ENCODE assay signal across 8 cellular contexts in the genomic region with DNA sequence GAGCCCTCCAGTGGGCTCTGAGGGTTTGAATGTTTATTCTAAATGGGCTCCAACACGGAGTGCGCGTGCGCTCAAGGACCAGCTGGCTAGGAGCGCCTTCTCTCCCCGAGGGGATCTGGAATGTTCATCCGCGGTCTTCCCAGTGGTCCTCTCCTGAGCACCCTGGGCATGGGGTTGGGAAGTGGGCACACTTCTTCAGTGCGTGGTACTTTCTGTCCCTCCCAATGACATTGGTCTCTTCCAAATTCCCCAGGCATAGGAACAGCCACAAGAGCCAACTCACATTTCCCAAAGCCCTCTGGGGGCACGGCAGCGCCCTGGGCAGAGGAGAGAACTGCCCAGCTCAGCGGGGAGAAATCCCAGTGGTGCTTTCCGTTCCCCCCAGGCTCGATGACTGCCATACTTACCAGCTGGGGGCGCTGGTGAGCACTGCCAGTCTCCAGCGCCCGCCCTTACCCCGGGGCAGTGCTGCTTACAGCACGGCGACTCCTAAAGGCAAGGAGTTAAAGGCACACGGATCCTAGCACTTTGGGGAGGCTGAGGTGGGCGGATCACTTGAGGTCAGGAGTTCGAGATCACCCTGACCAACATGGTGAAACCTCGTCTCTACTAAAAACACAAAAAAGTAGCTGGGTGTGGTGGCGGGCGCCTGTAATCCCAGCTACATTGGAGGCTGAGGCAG. TPM values are rescaled to one million over a fixed set of nuclear protein-coding genes. Genes with fewer than 3 reads are reported as not detected.
DNase-seq lines count a peak whose midpoint lies in the region; ATAC-seq and TF ChIP-seq lines count a peak whose summit lies in the region.

No MANE protein-coding gene starts in this region.

- 0 out of 2 replicates have a peak, but pooled peaks cover 3% of the 10 kb centered on the region for H3F3A ChIP-seq in PC-9 (ENCODE audit: insufficient read depth, low read depth)
- H3F3A ChIP-seq in neural progenitor cell (ENCODE audit: low read depth), result peaks cover 23% of the 10 kb centered on the region

- no TSS peak for BruUV-seq in PC-9 (replicated peaks; lab: Mats Ljungman, UMichigan)

- ATAC-seq in GM18502 (IDR thresholded peaks at IDR 0.05; ENCODE audit: poor library complexity, unreplicated experiment) (no peak), HG03097 (IDR thresholded peaks at IDR 0.05; ENCODE audit: low FRiP score, unreplicated experiment) (no peak)

- H4K20me1 ChIP-seq in PC-9 (ENCODE audit: insufficient read depth) (no peaks in the 10 kb centered on the region), neural progenitor cell (ENCODE audit: low read depth) (no peaks in the 10 kb centered on the region)

- TF ChIP-seq CTCF in GM12874 (IDR thresholded peaks at IDR 0.05; ENCODE audit: insufficient read depth, low read depth, low read length) (peak; percentile 81), PC-9 (conservative IDR thresholded peaks at IDR 0.05) (peak; percentile 71), neural progenitor cell (IDR thresholded peaks at IDR 0.05) (peak; percentile 77)

- H3K4me2 ChIP-seq in PC-9 (no peak overlapping the region), neural progenitor cell (peak overlapping the region; percentile 61)

- peak overlapping the region; percentile 78 for H3K4me3 Mint-ChIP-seq in neural progenitor cell

- no peaks in the 10 kb centered on the region for H3K36me3 Mint-ChIP-seq in neural progenitor cell

- DNase-seq in PC-9, result peak in 1 of 2 experiments; percentile 83
- peak; percentile 36 for DNase-seq in activated T-helper 9 cell treated with anti-CD3 and anti-CD28 coated beads, Interleukin-2, amount 50 U/mL, for 16 hours (ENCODE audit: low read depth)
- peak; percentile 32 for DNase-seq in foreskin melanocyte
- DNase-seq in neural progenitor cell (ENCODE audit: low spot score), result peak; percentile 85
- DNase-seq in stromal cell of bone marrow (ENCODE audit: low read depth), result peak; percentile 14

- peaks cover 2% of the 10 kb centered on the region for H3K9me3 Mint-ChIP-seq in neural progenitor cell

- H3K4me3 ChIP-seq in PC-9 (no peak overlapping the region), neural progenitor cell (peak overlapping the region; percentile 14)

- H3K36me3 ChIP-seq in PC-9 (ENCODE audit: low read depth) (no peaks in the 10 kb centered on the region), neural progenitor cell (no peaks in the 10 kb centered on the region)

- no peaks in the 10 kb centered on the region for H3K9me3 ChIP-seq in PC-9 (ENCODE audit: insufficient read depth, low read depth)
- H3K9me3 ChIP-seq in neural progenitor cell (ENCODE audit: low read depth), result no peaks in the 10 kb centered on the region

- no peaks in the 10 kb centered on the region for H3K79me2 ChIP-seq in PC-9 (ENCODE audit: low read depth)
- no peaks in the 10 kb centered on the region for H3K79me2 ChIP-seq in neural progenitor cell (ENCODE audit: low read depth)

- no peaks in the 10 kb centered on the region for H3K4me1 ChIP-seq in PC-9 (replicated peaks; ENCODE audit: insufficient read depth)
- H3K4me1 ChIP-seq in neural progenitor cell, result no peaks in the 10 kb centered on the region

- H3K27ac Mint-ChIP-seq in neural progenitor cell, result no peak overlapping the region

- H3K9ac ChIP-seq in neural progenitor cell, result no peak overlapping the region

- peaks cover 20% of the 10 kb centered on the region for H3K27me3 Mint-ChIP-seq in neural progenitor cell (ENCODE audit: insufficient read depth, low read depth)

- H3K27me3 ChIP-seq in PC-9 (ENCODE audit: insufficient read depth, low read depth), result no peaks in the 10 kb centered on the region
- H3K27me3 ChIP-seq in neural progenitor cell, result peaks cover 41% of the 10 kb centered on the region

- intact Hi-C loops in PC-9 (cut with micrococcal nuclease; ENCODE audit: unreplicated experiment), result loop anchor here (1.0 kb wide), 2 partner anchors 51 to 90 kb away; no protein-coding TSS in a partner anchor

- H3K4me1 Mint-ChIP-seq in neural progenitor cell, result peaks cover 15% of the 10 kb centered on the region

- POLR2A ChIA-PET in PC-9 (lab: Charles Lee; ENCODE audit: unreplicated experiment), result interaction anchor here (0.6 kb wide), 1 partner anchor 116 kb away, joined by 18 read pairs; no protein-coding TSS in a partner anchor

- CTCF ChIA-PET in PC-9 (lab: Charles Lee), result interaction anchor here (0.9 to 1.5 kb wide), 7 partner anchors 12 to 91 kb away, joined by 4 to 10 read pairs (median 5); no protein-coding TSS in a partner anchor

- H3K9me2 ChIP-seq in PC-9 (ENCODE audit: insufficient read depth), result no peaks in the 10 kb centered on the region

- H2AFZ ChIP-seq in PC-9 (no peak overlapping the region), neural progenitor cell (replicated peaks) (no peak overlapping the region)

- no peak overlapping the region for H3K27ac ChIP-seq in PC-9
- H3K27ac ChIP-seq in neural progenitor cell, result no peak overlapping the region

RNA-seq across cellular contexts. Expression of a gene that starts 29.9 kb away (rescaled TPM):
- total RNA-seq in PC-9 (2021), result not detected in 2 replicates
- total RNA-seq in neural progenitor cell (ENCODE audit: low replicate concordance), result not detected in 2 replicates

RNA-seq across cellular contexts. Expression of a gene that starts 36.0 kb away (rescaled TPM):
- total RNA-seq in PC-9 (2021) (0.96 and 1.2 TPM in 2 replicates), neural progenitor cell (ENCODE audit: low replicate concordance) (not detected in 2 replicates)
